Comparison of ENCODE assay signal across 22 cellular contexts in the genomic region with DNA sequence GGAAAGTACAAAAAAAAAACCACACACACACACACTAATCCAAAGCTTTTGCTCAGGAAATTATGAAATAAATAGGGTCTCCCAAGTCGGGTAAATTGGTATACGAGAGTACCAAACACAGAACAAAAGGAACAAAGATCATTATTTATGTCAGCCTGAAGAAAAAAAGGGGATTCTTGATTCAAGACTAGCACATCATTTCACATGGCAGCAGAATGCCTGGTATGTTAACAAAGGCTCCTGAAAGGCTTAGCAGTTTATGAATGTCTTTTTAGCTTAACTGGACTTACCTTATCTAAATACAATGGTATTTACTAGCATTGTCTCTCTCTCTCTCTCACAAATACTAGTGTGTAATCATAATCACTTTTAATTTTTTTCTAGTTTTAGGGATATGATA.
"Had no signal": no experiment of that assay in that cellular context is flagged by ENCODE, and none has a peak within 500 bp of the region (broad histone marks: within the 10 kb centered on the region; RNA-seq: fewer than 3 reads in every experiment).

No MANE protein-coding gene starts in this region.

- H3K4me3 ChIP-seq: coronary artery, heart left ventricle, lower lobe of right lung, pancreas, right lobe of liver, testis had no signal

- ATAC-seq: activated T-cell treated with anti-CD3 and anti-CD28 coated beads, Interleukin-2, amount 50 U/mL, for 4 hours; heart left ventricle; left lobe of liver; lower lobe of right lung; pancreas; right lobe of liver; stimulated activated naive B cell treated with anti-CD40 and anti-IgM and Interleukin-4, amounts not matched to agents 10 μg/mL and 1 μg/mL and 100 μg/mL, for 72 hours had no signal

- H3K4me1 ChIP-seq: testis had no signal

- DNase-seq: activated CD4-positive, alpha-beta T cell treated with anti-CD3 and anti-CD28 coated beads, Interleukin-2, amount 50 U/mL, for 48 hours; activated CD8-positive, alpha-beta memory T cell treated with anti-CD3 and anti-CD28 coated beads, Interleukin-2, amount 50 U/mL, for 48 hours; activated naive CD4-positive, alpha-beta T cell; activated naive CD8-positive, alpha-beta T cell treated with anti-CD3 and anti-CD28 coated beads, Interleukin-2, amount 10 ng/mL, durations not matched to agents 7 days and 5 days; activated T-cell treated with anti-CD3 and anti-CD28 coated beads, Interleukin-2, amount 50 U/mL, for 4 hours; amygdala; cerebellar nuclear complex; heart left ventricle; lower lobe of right lung; mesendoderm; naive B cell; pancreas; right lobe of liver; small intestine; stimulated activated CD4-positive, alpha-beta T cell treated with anti-CD3 and anti-CD28 coated beads, Interleukin-15, amount 100 ng/mL, for 24 hours; stimulated activated CD8-positive, alpha-beta memory T cell treated with anti-CD3 and anti-CD28 coated beads, Interleukin-4, amount 100 ng/mL, for 48 hours; stimulated activated naive B cell treated with anti-CD40 and anti-IgM and Interleukin-4, amounts not matched to agents 10 μg/mL and 1 μg/mL and 100 μg/mL, for 72 hours; T-helper 9 cell; testis; trophoblast cell had no signal

- H3K27ac ChIP-seq: coronary artery, heart left ventricle, lower lobe of right lung, pancreas, right lobe of liver, testis had no signal

- H3K36me3 ChIP-seq: pancreas had no signal

- H3K27me3 ChIP-seq: right lobe of liver, testis had no signal

- H3K9me3 ChIP-seq: heart left ventricle, lower lobe of right lung, pancreas, right lobe of liver, testis had no signal
